ENCODE assay signal across 8 cellular contexts in the genomic region with DNA sequence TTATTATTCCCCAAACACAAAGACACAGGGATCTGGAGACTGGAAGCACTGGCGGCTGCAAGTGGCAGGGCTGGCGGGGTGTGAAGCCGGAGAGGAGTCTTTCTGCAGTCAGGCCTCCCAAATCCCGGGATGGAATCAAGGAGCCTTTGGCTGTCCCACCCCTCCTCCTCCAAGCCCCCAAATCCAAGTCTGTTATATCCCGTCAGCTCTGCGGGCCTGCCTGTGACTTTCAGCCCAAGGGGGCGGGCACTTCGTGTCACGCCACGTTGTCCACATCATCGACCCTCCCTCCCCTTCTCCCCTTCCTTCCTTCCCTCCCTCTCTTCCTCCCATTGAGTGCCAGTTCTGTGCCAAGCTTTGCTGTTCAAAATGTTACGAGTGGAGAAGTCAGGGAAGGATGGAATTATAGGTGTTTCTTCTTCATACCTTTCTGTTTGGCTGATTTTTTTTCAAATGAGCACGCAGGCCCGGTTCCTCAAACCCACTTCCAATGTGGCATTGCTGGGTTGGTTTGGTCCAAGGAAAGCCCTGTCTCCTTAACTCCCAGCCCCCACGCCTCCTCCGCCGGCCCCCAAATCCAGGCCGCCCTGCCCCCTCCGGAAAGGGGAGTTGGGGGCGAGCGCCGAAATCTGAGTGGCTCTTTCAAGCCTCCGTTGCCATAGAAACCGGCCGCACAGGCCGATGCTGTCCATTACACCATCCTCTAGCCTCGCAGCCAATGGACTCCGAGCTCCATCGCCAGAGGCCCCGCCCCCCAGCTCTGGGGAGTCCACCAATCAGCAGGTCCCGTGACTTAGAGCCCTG. TPM values are rescaled to one million over a fixed set of nuclear protein-coding genes. Genes with fewer than 3 reads are reported as not detected.
DNase-seq lines count a peak whose midpoint lies in the region; ATAC-seq and TF ChIP-seq lines count a peak whose summit lies in the region.

No MANE protein-coding gene starts in this region.

- WGBS in HUES64 = 3% methylated on average over 30 of the region's 31 CpGs

- H3K9me3 ChIP-seq in HUES64 (ENCODE audit: insufficient read depth, low read depth, low read length) (no peaks in the 10 kb centered on the region), neutrophil (no peaks in the 10 kb centered on the region)

- DNase-seq in Caki2 (ENCODE audit: low read depth) (peak; percentile 99), SHP77 (lab: John Stamatoyannopoulos, UW) (peak; percentile 100), globus pallidus (ENCODE audit: low spot score) (peak; percentile 100), superior temporal gyrus (ENCODE audit: extremely low spot score) (peak; percentile 100)
- peak; percentile 87 for DNase-seq in activated naive CD4-positive, alpha-beta T cell treated with anti-CD3 and anti-CD28 coated beads, Interleukin-2, amount 50 U/mL, for 16 hours

- H3K4me3 ChIP-seq in HUES64 (ENCODE audit: low read length) = peak overlapping the region; percentile 66
- peak overlapping the region; percentile 35 to 39 for H3K4me3 ChIP-seq in neutrophil (ENCODE audit: low read depth in 1 of 2, low read length in 1 of 2)

- H3K27me3 ChIP-seq in HUES64 (ENCODE audit: insufficient read depth, low read length) = no peaks in the 10 kb centered on the region
- no peaks in the 10 kb centered on the region for H3K27me3 ChIP-seq in neutrophil

- peak; percentile 96 for ATAC-seq in GM21447 (IDR thresholded peaks at IDR 0.05; ENCODE audit: unreplicated experiment)

- H3K4me1 ChIP-seq in HUES64 (ENCODE audit: insufficient read depth, low read length) = peaks cover 14% of the 10 kb centered on the region
- peaks cover 13 to 21% of the 10 kb centered on the region in 2 experiments for H3K4me1 ChIP-seq in neutrophil (ENCODE audit: control insufficient read depth in 1 of 2, insufficient read depth in 1 of 2, low read depth in 1 of 2, low read length in 1 of 2)

- no peak for TF ChIP-seq CTCF in neutrophil (IDR thresholded peaks at IDR 0.05)

- H3K36me3 ChIP-seq in HUES64 (ENCODE audit: insufficient read depth, low read length) (no peaks in the 10 kb centered on the region), neutrophil (no peaks in the 10 kb centered on the region)

- in situ Hi-C loops in Caki2 (cut with HindIII; ENCODE audit: low pct_unique_long_range_greater_than_20kb, low sequenced_read_pairs) = no loop called here

- peak overlapping the region; percentile 95 for H3K27ac ChIP-seq in HUES64 (ENCODE audit: low read depth, low read length)
- peak overlapping the region; percentile 3 for H3K27ac ChIP-seq in neutrophil

- peak overlapping the region; percentile 77 for H3K9ac ChIP-seq in HUES64 (ENCODE audit: low read depth, low read length)

RNA-seq across cellular contexts. Expression of a gene that starts 12.7 kb away (rescaled TPM):
- 27.1 and 33.4 TPM in 2 replicates for total RNA-seq in Caki2 (2014; rRNA removed; shearing (Covaris generic); ENCODE audit: low replicate concordance)
- 37.7 TPM for polyA plus RNA-seq in HUES64 (2013, experiment 1 of 2)
- 40.1 TPM for polyA plus RNA-seq in HUES64 (2013, experiment 2 of 2)

RNA-seq across cellular contexts. Expression of a gene that starts 15.3 kb away (rescaled TPM):
- 4.2 and 9.4 TPM in 2 replicates for total RNA-seq in Caki2 (2014; rRNA removed; shearing (Covaris generic); ENCODE audit: low replicate concordance)
- polyA plus RNA-seq in HUES64 (2013, experiment 1 of 2) = 35.8 TPM
- polyA plus RNA-seq in HUES64 (2013, experiment 2 of 2) = 40.8 TPM

RNA-seq across cellular contexts. Expression of a gene that starts 19.5 kb away (rescaled TPM):
- 2.8 and 3.3 TPM in 2 replicates for total RNA-seq in Caki2 (2014; rRNA removed; shearing (Covaris generic); ENCODE audit: low replicate concordance)
- 18.6 TPM for polyA plus RNA-seq in HUES64 (2013, experiment 1 of 2)
- polyA plus RNA-seq in HUES64 (2013, experiment 2 of 2) = 25.0 TPM

RNA-seq across cellular contexts. Expression of a gene that starts 36.9 kb away (rescaled TPM):
- 0.74 and 5.3 TPM in 2 replicates for total RNA-seq in Caki2 (2014; rRNA removed; shearing (Covaris generic); ENCODE audit: low replicate concordance)
- 20.6 TPM for polyA plus RNA-seq in HUES64 (2013, experiment 1 of 2)
- polyA plus RNA-seq in HUES64 (2013, experiment 2 of 2) = 23.5 TPM

RNA-seq across cellular contexts. Expression of a gene that starts 52.5 kb away (rescaled TPM):
- total RNA-seq in Caki2 (2014; rRNA removed; shearing (Covaris generic); ENCODE audit: low replicate concordance) = not detected in 2 replicates
- polyA plus RNA-seq in HUES64 (2013, experiment 1 of 2) = not detected
- not detected for polyA plus RNA-seq in HUES64 (2013, experiment 2 of 2)

Comparison
In these comparisons a context has a peak if more than half of its experiments do, and no peak if none do; other contexts are left out.
1. Peak in every context shown above with its lines: DNase-seq, ATAC-seq, H3K4me3 ChIP-seq and H3K27ac ChIP-seq.